17 cellular contexts compared by ENCODE assay signal in the genomic region with DNA sequence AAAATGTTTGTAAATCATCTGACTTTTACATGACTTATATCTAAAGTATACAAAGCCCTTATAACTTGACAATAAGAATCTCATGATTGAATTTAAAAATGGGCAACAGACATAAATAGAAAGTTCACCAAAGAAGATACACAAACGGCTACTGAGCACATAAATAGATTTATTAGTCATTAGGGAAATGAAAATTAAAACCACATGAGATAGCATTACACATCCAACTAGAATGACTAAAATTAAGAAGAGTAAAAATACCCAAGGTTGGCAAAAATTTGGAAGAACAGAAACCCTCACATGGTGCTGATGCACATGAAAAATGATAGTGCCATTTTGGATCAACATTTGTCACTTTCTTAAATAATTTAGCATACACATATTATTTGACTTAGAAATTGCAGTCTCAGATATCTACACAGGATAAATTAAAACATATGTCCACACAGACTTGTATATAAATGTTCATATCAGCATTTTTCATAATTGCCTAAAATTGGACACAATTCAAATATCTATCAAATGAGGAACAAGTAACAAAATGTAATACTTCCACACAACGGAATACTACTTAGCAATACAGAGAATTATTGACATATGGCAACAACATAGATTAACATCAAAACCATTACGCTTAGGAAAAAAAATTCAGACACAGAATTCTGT.
DNase-seq lines count a peak whose midpoint lies in the region; TF ChIP-seq lines count a peak whose summit lies in the region.
"Had no signal": no experiment of that assay in that cellular context is flagged by ENCODE, and none has a peak within 500 bp of the region (broad histone marks: within the 10 kb centered on the region; RNA-seq: fewer than 3 reads in every experiment).

No MANE protein-coding gene starts in this region.

- H3K27me3 ChIP-seq in GM06990 (replicated peaks; ENCODE audit: control insufficient read depth, insufficient read depth, low read length) (no peaks in the 10 kb centered on the region), breast epithelium (no peaks in the 10 kb centered on the region)
- H3K27me3 ChIP-seq: BLaER1 treated with 17β-estradiol and CSF1 and Interleukin-3, amounts not matched to agents 10 nM and 100 nM; heart left ventricle had no signal

- TF ChIP-seq CTCF in GM06990 (IDR thresholded peaks at IDR 0.05; ENCODE audit: insufficient read depth, low read length, poor library complexity, severe bottlenecking) (no peak), Calu3 (IDR thresholded peaks at IDR 0.05; ENCODE audit: unreplicated experiment) (no peak), breast epithelium (IDR thresholded peaks at IDR 0.05) (no peak)

- no peaks in the 10 kb centered on the region for H3K27me3 Mint-ChIP-seq in Calu3 (ENCODE audit: unreplicated experiment)

- H3K9me3 Mint-ChIP-seq in Calu3 (ENCODE audit: low read depth, unreplicated experiment), result no peaks in the 10 kb centered on the region

- CTCF ChIA-PET in Calu3 (lab: Charles Lee), result no interaction called here

- no TSS peak for BruUV-seq in Calu3 (replicated peaks; lab: Mats Ljungman, UMichigan)

- no peaks in the 10 kb centered on the region for H3K4me1 Mint-ChIP-seq in Calu3 (ENCODE audit: low read depth, unreplicated experiment)

- H3K27ac Mint-ChIP-seq in Calu3 (ENCODE audit: unreplicated experiment), result no peak overlapping the region
- H3K27ac Mint-ChIP-seq: activated naive CD8-positive, alpha-beta T cell had no signal

- no peaks in the 10 kb centered on the region for H3K4me1 ChIP-seq in breast epithelium
- H3K4me1 ChIP-seq: heart left ventricle had no signal

- H3K36me3 Mint-ChIP-seq in Calu3 (ENCODE audit: insufficient read depth, unreplicated experiment), result no peaks in the 10 kb centered on the region
- H3K36me3 Mint-ChIP-seq: activated naive CD8-positive, alpha-beta T cell had no signal

- no peak for TF ChIP-seq POLR2A in breast epithelium (IDR thresholded peaks at IDR 0.05)

- H3K36me3 ChIP-seq in GM06990 (ENCODE audit: control insufficient read depth, insufficient read depth, low read length) (no peaks in the 10 kb centered on the region), breast epithelium (no peaks in the 10 kb centered on the region)
- H3K36me3 ChIP-seq: BLaER1 treated with 17β-estradiol and CSF1 and Interleukin-3, amounts not matched to agents 10 nM and 100 nM; heart left ventricle had no signal

- no peaks in the 10 kb centered on the region for H3K9me3 ChIP-seq in breast epithelium

- intact Hi-C loops in Calu3 (cut with micrococcal nuclease; ENCODE audit: unreplicated experiment) (no loop called here), breast epithelium (cut with DNase I; ENCODE audit: low total_unique reads) (loop anchor here (5.0 kb wide), 1 partner anchor 828 kb away; no protein-coding TSS in a partner anchor)

- DNase-seq in GM06990 (ENCODE audit: extremely low read depth, insufficient read length), result peak; percentile 12
- peak; percentile 92 for DNase-seq in HCEC 1CT
- peak; percentile 23 for DNase-seq in MV-4-11 (lab: John Stamatoyannopoulos, UW)
- DNase-seq in hepatic stellate cell (ENCODE audit: low spot score), result peak; percentile 27
- no peak for DNase-seq in LoVo (ENCODE audit: low spot score)
- DNase-seq in Calu3, result no peak
- DNase-seq in breast epithelium (ENCODE audit: low spot score in 2 of 2), result no peak
- no peak for DNase-seq in stimulated activated CD4-positive, alpha-beta T cell treated with anti-CD3 and anti-CD28 coated beads, Interleukin-12 subunit alpha, Interleukin-12 subunit beta, amount 100 ng/mL, for 4 hours
- DNase-seq: activated CD8-positive, alpha-beta memory T cell treated with anti-CD3 and anti-CD28 coated beads, Interleukin-2, amount 50 U/mL, for 48 hours; caudate nucleus; DMS79; heart left ventricle; NCI-H1417; NCI-H524; T-helper 1 cell had no signal

- no peak overlapping the region for H3K4me3 Mint-ChIP-seq in Calu3 (ENCODE audit: low read depth, unreplicated experiment)
- H3K4me3 Mint-ChIP-seq: activated naive CD8-positive, alpha-beta T cell had no signal

- H3K4me3 ChIP-seq in GM06990 (replicated peaks; ENCODE audit: low read depth, low read length) (no peak overlapping the region), breast epithelium (no peak overlapping the region)
- H3K4me3 ChIP-seq: BLaER1 treated with 17β-estradiol and CSF1 and Interleukin-3, amounts not matched to agents 10 nM and 100 nM; heart left ventricle had no signal

- no peak overlapping the region for H3K27ac ChIP-seq in breast epithelium
- H3K27ac ChIP-seq: heart left ventricle had no signal

Comparison
In these comparisons a context has a peak if more than half of its experiments do, and no peak if none do; other contexts are left out.
1. DNase-seq: peak in GM06990 (single experiment), HCEC 1CT (single experiment), MV-4-11 (single experiment) and hepatic stellate cell (single experiment); none in LoVo (single experiment), Calu3 (single experiment), breast epithelium (0 of 2) and stimulated activated CD4-positive, alpha-beta T cell treated with anti-CD3 and anti-CD28 coated beads, Interleukin-12 subunit alpha, Interleukin-12 subunit beta, amount 100 ng/mL, for 4 hours (single experiment).